ENCODE assay signal across 11 cellular contexts in the genomic region with DNA sequence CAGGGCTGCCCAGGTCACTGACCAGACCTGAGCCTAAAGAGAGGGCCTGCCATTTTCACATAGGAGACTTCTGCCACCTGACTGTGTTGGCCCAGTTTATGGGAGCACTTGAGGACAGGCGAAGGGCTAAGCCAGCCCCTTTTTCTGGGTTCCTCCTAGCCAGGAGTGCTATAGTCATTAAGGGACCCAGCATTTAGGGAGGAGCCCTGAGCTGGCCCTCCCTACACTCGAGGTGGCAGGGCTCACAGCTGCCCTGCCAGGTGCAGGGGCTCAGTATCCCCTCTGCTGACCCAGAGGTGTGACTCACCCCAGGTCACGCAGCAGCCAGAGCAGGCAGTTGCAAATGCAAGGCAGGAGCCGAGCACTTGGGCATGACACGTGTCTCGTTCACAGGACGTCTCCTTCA.
DNase-seq lines count a peak whose midpoint lies in the region; ATAC-seq and TF ChIP-seq lines count a peak whose summit lies in the region.
"Had no signal": no experiment of that assay in that cellular context is flagged by ENCODE, and none has a peak within 500 bp of the region (broad histone marks: within the 10 kb centered on the region; RNA-seq: fewer than 3 reads in every experiment).

No MANE protein-coding gene starts in this region.

- no TSS peak for BruUV-seq in Caco-2 (replicated peaks; lab: Mats Ljungman, UMichigan)

- H3K4me1 Mint-ChIP-seq in Caco-2 (ENCODE audit: low read depth, unreplicated experiment) (peaks cover 5% of the 10 kb centered on the region), WTC11 (peaks cover 33% of the 10 kb centered on the region), glutamatergic neuron (ENCODE audit: low read depth, unreplicated experiment) (peaks cover 30% of the 10 kb centered on the region), progenitor cell of endocrine pancreas (ENCODE audit: low read depth) (peaks cover 41% of the 10 kb centered on the region)

- POLR2A ChIA-PET in Caco-2 (lab: Charles Lee) (no interaction called here), WTC11 (lab: Charles Lee) (no interaction called here)

- no peaks in the 10 kb centered on the region for H3K27me3 Mint-ChIP-seq in Caco-2 (ENCODE audit: insufficient read depth, unreplicated experiment)
- H3K27me3 Mint-ChIP-seq in WTC11 (ENCODE audit: low read depth) = no peaks in the 10 kb centered on the region
- H3K27me3 Mint-ChIP-seq in glutamatergic neuron (ENCODE audit: unreplicated experiment) = peaks cover 14% of the 10 kb centered on the region
- H3K27me3 Mint-ChIP-seq in progenitor cell of endocrine pancreas = no peaks in the 10 kb centered on the region

- H3K4me1 ChIP-seq in Caco-2 = peaks cover 15% of the 10 kb centered on the region; the same call in 1 of the 2 replicates

- no peaks in the 10 kb centered on the region for H3K27me3 ChIP-seq in Caco-2 (replicated peaks; ENCODE audit: control insufficient read depth, insufficient read depth, low read length)
- H3K27me3 ChIP-seq: BE2C had no signal

- CTCF ChIA-PET in Caco-2 (lab: Charles Lee) = no interaction called here
- CTCF ChIA-PET in WTC11 (lab: Charles Lee) = interaction anchor here (1.1 to 4.3 kb wide), 2 partner anchors 12 to 89 kb away, joined by 4 to 81 read pairs; no protein-coding TSS in a partner anchor

- TF ChIP-seq CTCF in Caco-2 (IDR thresholded peaks at IDR 0.05; ENCODE audit: insufficient read depth in 1 of 2, low read depth in 1 of 2, low read length in 1 of 2, severe bottlenecking in 1 of 2, unreplicated experiment in 1 of 2) = no peak
- TF ChIP-seq CTCF in WTC11 (IDR thresholded peaks at IDR 0.05) = no peak
- no peak for TF ChIP-seq CTCF in glutamatergic neuron (IDR thresholded peaks at IDR 0.05; ENCODE audit: partially characterized antibody, unreplicated experiment)
- no peak for TF ChIP-seq CTCF in progenitor cell of endocrine pancreas (IDR thresholded peaks at IDR 0.05; ENCODE audit: unreplicated experiment)
- no peak for TF ChIP-seq CTCF in GM10266 (IDR thresholded peaks at IDR 0.05; ENCODE audit: control insufficient read depth, insufficient read depth, low read depth, missing control alignments)

- peaks cover 9% of the 10 kb centered on the region for H3K36me3 Mint-ChIP-seq in Caco-2 (ENCODE audit: insufficient read depth, unreplicated experiment)
- H3K36me3 Mint-ChIP-seq in WTC11 = no peaks in the 10 kb centered on the region
- no peaks in the 10 kb centered on the region for H3K36me3 Mint-ChIP-seq in glutamatergic neuron (ENCODE audit: unreplicated experiment)
- H3K36me3 Mint-ChIP-seq in progenitor cell of endocrine pancreas (ENCODE audit: insufficient read depth) = peaks cover 7% of the 10 kb centered on the region

- intact Hi-C loops in Caco-2 (cut with micrococcal nuclease; ENCODE audit: unreplicated experiment) = no loop called here

- H3K4me3 Mint-ChIP-seq in Caco-2 (ENCODE audit: unreplicated experiment) (no peak overlapping the region), WTC11 (no peak overlapping the region), glutamatergic neuron (ENCODE audit: unreplicated experiment) (peak overlapping the region; percentile 95), progenitor cell of endocrine pancreas (ENCODE audit: low read depth) (no peak overlapping the region)

- DNase-seq in Caco-2 = no peak
- no peak for DNase-seq in WTC11 (ENCODE audit: low spot score)
- DNase-seq in glutamatergic neuron = no peak
- no peak for DNase-seq in progenitor cell of endocrine pancreas (ENCODE audit: low spot score, unreplicated experiment)
- no peak for DNase-seq in GF-D8 (lab: John Stamatoyannopoulos, UW)
- DNase-seq in GM10266 (ENCODE audit: extremely low spot score) = no peak
- DNase-seq: activated CD4-positive, alpha-beta T cell treated with anti-CD3 and anti-CD28 coated beads, Interleukin-2, amount 50 U/mL, for 48 hours; BE2C; NCI-H510A treated with DMSO at 0.1 percent for 48 hours had no signal

- H3K9me3 Mint-ChIP-seq in Caco-2 (ENCODE audit: unreplicated experiment) (no peaks in the 10 kb centered on the region), WTC11 (no peaks in the 10 kb centered on the region), glutamatergic neuron (ENCODE audit: unreplicated experiment) (peaks cover 5% of the 10 kb centered on the region), progenitor cell of endocrine pancreas (ENCODE audit: low read depth) (no peaks in the 10 kb centered on the region)

- H3K27ac Mint-ChIP-seq in Caco-2 (ENCODE audit: unreplicated experiment) = peak overlapping the region; percentile 53
- H3K27ac Mint-ChIP-seq in WTC11 = no peak overlapping the region
- H3K27ac Mint-ChIP-seq in glutamatergic neuron (ENCODE audit: unreplicated experiment) = no peak overlapping the region
- H3K27ac Mint-ChIP-seq in progenitor cell of endocrine pancreas = peak overlapping the region; percentile 16

- H3K36me3 ChIP-seq in Caco-2 (ENCODE audit: control insufficient read depth, insufficient read depth, low read length) = no peaks in the 10 kb centered on the region; the same call in none of the 2 replicates
- H3K36me3 ChIP-seq: BE2C had no signal

- H3K4me3 ChIP-seq in Caco-2 (ENCODE audit: low read depth, low read length) = no peak overlapping the region

- ATAC-seq in WTC11 (no peak), HG03097 (IDR thresholded peaks at IDR 0.05; ENCODE audit: low FRiP score, unreplicated experiment) (no peak), GM21737 (IDR thresholded peaks at IDR 0.05; ENCODE audit: unreplicated experiment) (no peak)

- no peaks in the 10 kb centered on the region for H3K9me3 ChIP-seq in Caco-2
- H3K9me3 ChIP-seq: BE2C had no signal

TF ChIP-seq in WTC11, 78 proteins besides CTCF, POLR2A, EP300 and RAD21:
- TF ChIP-seq, protein P1, sequence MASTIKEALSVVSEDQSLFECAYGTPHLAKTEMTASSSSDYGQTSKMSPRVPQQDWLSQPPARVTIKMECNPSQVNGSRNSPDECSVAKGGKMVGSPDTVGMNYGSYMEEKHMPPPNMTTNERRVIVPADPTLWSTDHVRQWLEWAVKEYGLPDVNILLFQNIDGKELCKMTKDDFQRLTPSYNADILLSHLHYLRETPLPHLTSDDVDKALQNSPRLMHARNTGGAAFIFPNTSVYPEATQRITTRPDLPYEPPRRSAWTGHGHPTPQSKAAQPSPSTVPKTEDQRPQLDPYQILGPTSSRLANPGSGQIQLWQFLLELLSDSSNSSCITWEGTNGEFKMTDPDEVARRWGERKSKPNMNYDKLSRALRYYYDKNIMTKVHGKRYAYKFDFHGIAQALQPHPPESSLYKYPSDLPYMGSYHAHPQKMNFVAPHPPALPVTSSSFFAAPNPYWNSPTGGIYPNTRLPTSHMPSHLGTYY (CRISPR knock-in tag; IDR thresholded peaks at IDR 0.05) = no peak
- TF ChIP-seq ZNF121 (CRISPR knock-in tag; IDR thresholded peaks at IDR 0.05) = peak; percentile 21; the same call in 1 of the 2 replicates

Comparison
In these comparisons a context has a peak if more than half of its experiments do, and no peak if none do; other contexts are left out.
1. H3K27ac Mint-ChIP-seq: peak in Caco-2 (single experiment) and progenitor cell of endocrine pancreas (single experiment); none in WTC11 (single experiment) and glutamatergic neuron (single experiment).